Comparison of ENCODE assay signal across 36 cellular contexts in the genomic region with DNA sequence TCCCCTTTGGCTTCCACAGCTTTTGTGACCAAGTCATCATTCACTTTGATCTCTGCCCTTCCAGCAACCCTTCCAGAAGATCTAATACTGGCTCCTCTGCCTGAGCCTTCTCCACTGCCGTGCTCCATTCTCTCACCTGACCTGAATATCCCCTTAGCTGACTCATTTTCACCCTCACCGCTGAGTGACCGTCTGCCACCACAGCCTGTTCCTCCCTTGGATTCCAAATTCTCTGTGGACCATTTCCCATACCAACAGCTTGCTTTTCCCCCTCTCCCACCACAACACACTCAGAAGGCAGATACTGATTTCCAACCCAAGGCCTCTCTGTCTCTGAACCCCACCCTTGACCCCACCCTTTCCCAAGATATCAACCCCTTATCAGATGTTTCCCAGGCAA. TPM values are rescaled to one million over a fixed set of nuclear protein-coding genes. Genes with fewer than 3 reads are reported as not detected.
DNase-seq lines count a peak whose midpoint lies in the region; ATAC-seq and TF ChIP-seq lines count a peak whose summit lies in the region.
"Had no signal": no experiment of that assay in that cellular context is flagged by ENCODE, and none has a peak within 500 bp of the region (broad histone marks: within the 10 kb centered on the region; RNA-seq: fewer than 3 reads in every experiment).

No MANE protein-coding gene starts in this region.

- H3K36me3 ChIP-seq in vagina (no peaks in the 10 kb centered on the region), body of pancreas (replicated peaks in 1 of 2; ENCODE audit: insufficient read depth in 1 of 2, low read depth in 2 of 2) (no peaks in the 10 kb centered on the region), left lung (no peaks in the 10 kb centered on the region)
- H3K36me3 ChIP-seq: BE2C; BLaER1; BLaER1 treated with 17β-estradiol and CSF1 and Interleukin-3, amounts not matched to agents 10 nM and 100 nM had no signal

- H3K9me3 ChIP-seq in vagina, result no peaks in the 10 kb centered on the region
- no peaks in the 10 kb centered on the region for H3K9me3 ChIP-seq in body of pancreas
- peaks cover 0 to 3% of the 10 kb centered on the region in 2 donors for H3K9me3 ChIP-seq in left lung
- H3K9me3 ChIP-seq: BE2C, Caco-2 had no signal

- DNase-seq in G401 (ENCODE audit: low spot score) (peak; percentile 80), cerebellar cortex (ENCODE audit: low spot score) (peak; percentile 75), cerebellum (ENCODE audit: low spot score) (peak; percentile 61), vagina (ENCODE audit: extremely low spot score in 2 of 2) (peak; percentile 29 to 82), body of pancreas (no peak), left lung (no peak), SHP77 (lab: John Stamatoyannopoulos, UW) (no peak)
- DNase-seq: 8988T; ACHN; AML-193; BE2C; Caco-2; Calu3; CD4-positive, alpha-beta memory T cell; CD4-positive, alpha-beta T cell; CD4-positive, CD25-positive, alpha-beta regulatory T cell; CD8-positive, alpha-beta memory T cell; CD8-positive, alpha-beta T cell; COR-L47; DMS 273 treated with DMSO at 0.1 percent for 48 hours; DMS153; DMS53; DMS79; DMS79 treated with DMSO at 0.1 percent for 48 hours; DND-41; EL had no signal

- WGBS in body of pancreas, 2 donors, result 74 to 90% methylated on average over 3 of the region's 3 CpGs

- TF ChIP-seq CTCF in vagina (IDR thresholded peaks at IDR 0.05) (no peak), body of pancreas (IDR thresholded peaks at IDR 0.05) (no peak), left lung (IDR thresholded peaks at IDR 0.05) (no peak)

- TF ChIP-seq POLR2A in vagina (IDR thresholded peaks at IDR 0.05) (no peak), body of pancreas (IDR thresholded peaks at IDR 0.05) (no peak)

- no peak overlapping the region for H3K27ac ChIP-seq in vagina
- H3K27ac ChIP-seq in body of pancreas, result no peak overlapping the region
- no peak overlapping the region for H3K27ac ChIP-seq in left lung
- H3K27ac ChIP-seq: 22Rv1; A549; BLaER1; BLaER1 treated with 17β-estradiol and CSF1 and Interleukin-3, amounts not matched to agents 10 nM and 100 nM; C4-2B had no signal

- H3K4me3 ChIP-seq in vagina (no peak overlapping the region), body of pancreas (no peak overlapping the region), left lung (no peak overlapping the region)
- H3K4me3 ChIP-seq: A549; BLaER1; BLaER1 treated with 17β-estradiol and CSF1 and Interleukin-3, amounts not matched to agents 10 nM and 100 nM had no signal

- no peaks in the 10 kb centered on the region for H3K27me3 ChIP-seq in vagina
- H3K27me3 ChIP-seq in body of pancreas, result no peaks in the 10 kb centered on the region
- no peaks in the 10 kb centered on the region for H3K27me3 ChIP-seq in left lung
- H3K27me3 ChIP-seq: BE2C; BLaER1; BLaER1 treated with 17β-estradiol and CSF1 and Interleukin-3, amounts not matched to agents 10 nM and 100 nM had no signal

- intact Hi-C loops in vagina (cut with DNase I), result no loop called here
- intact Hi-C loops in body of pancreas (cut with DNase I), result no loop called here
- intact Hi-C loops in left lung (cut with DNase I), result no loop called here

- H3K4me1 ChIP-seq in vagina (no peaks in the 10 kb centered on the region), body of pancreas (no peaks in the 10 kb centered on the region), left lung (no peaks in the 10 kb centered on the region)
- H3K4me1 ChIP-seq: A549, BE2C, Caco-2 had no signal

- in situ Hi-C loops in G401 (cut with HindIII; ENCODE audit: low sequenced_read_pairs), result no loop called here

- no peak for ATAC-seq in body of pancreas
- no peak for ATAC-seq in HG02852 (IDR thresholded peaks at IDR 0.05; ENCODE audit: unreplicated experiment)
- no peak for ATAC-seq in left lung
- ATAC-seq: A549; CD8-positive, alpha-beta T cell had no signal

RNA-seq across cellular contexts. Expression of gene SPATA31D1, which starts 20.5 kb away (rescaled TPM):
- total RNA-seq in G401 (2014; rRNA removed; shearing (Covaris generic)), result not detected in 2 replicates
- total RNA-seq in cerebellum, result not detected
- total RNA-seq in vagina, result not detected
- not detected for total RNA-seq in body of pancreas
- not detected for total RNA-seq in left lung
- total RNA-seq: A172; A673; B cell; Caco-2; Calu3; CD4-positive, alpha-beta memory T cell; CD4-positive, alpha-beta T cell; CD4-positive, CD25-positive, alpha-beta regulatory T cell; CD8-positive, alpha-beta memory T cell; CD8-positive, alpha-beta T cell had no signal

RNA-seq across cellular contexts. Expression of gene SPATA31D3, which starts 24.7 kb away (rescaled TPM):
- total RNA-seq in G401 (2014; rRNA removed; shearing (Covaris generic)), result not detected in 2 replicates
- total RNA-seq in cerebellum (not detected), vagina (not detected), body of pancreas (not detected), left lung (not detected)
- total RNA-seq: A172; A673; B cell; Caco-2; Calu3; CD4-positive, alpha-beta memory T cell; CD4-positive, alpha-beta T cell; CD4-positive, CD25-positive, alpha-beta regulatory T cell; CD8-positive, alpha-beta memory T cell; CD8-positive, alpha-beta T cell; Daoy had no signal

RNA-seq across cellular contexts. Expression of gene SPATA31D4, which starts 39.8 kb away (rescaled TPM):
- not detected in 2 replicates for total RNA-seq in G401 (2014; rRNA removed; shearing (Covaris generic))
- total RNA-seq in cerebellum, result not detected
- not detected for total RNA-seq in vagina
- not detected for total RNA-seq in body of pancreas
- not detected for total RNA-seq in left lung
- total RNA-seq: A172; A673; B cell; Caco-2; Calu3; CD4-positive, alpha-beta memory T cell; CD4-positive, alpha-beta T cell; CD4-positive, CD25-positive, alpha-beta regulatory T cell; CD8-positive, alpha-beta memory T cell; CD8-positive, alpha-beta T cell; Daoy had no signal

Comparison
In these comparisons a context has a peak if more than half of its experiments do, and no peak if none do; other contexts are left out.
1. DNase-seq: peak in G401 (single experiment), cerebellar cortex (single experiment), cerebellum (single experiment) and vagina (2 of 2); none in body of pancreas (0 of 4), left lung (0 of 2) and SHP77 (0 of 2).